ENCODE assay signal across 8 cellular contexts in genomic region chr6:96074006-96074405, GRCh38. TPM values are rescaled to one million over a fixed set of nuclear protein-coding genes. Genes with fewer than 3 reads are reported as not detected.
"Had no signal": no experiment of that assay in that cellular context is flagged by ENCODE, and none has a peak within 500 bp of the region (broad histone marks: within the 10 kb centered on the region; RNA-seq: fewer than 3 reads in every experiment).

No MANE protein-coding gene starts in this region.

- H3K9me3 Mint-ChIP-seq: IgD-negative memory B cell had no signal

- H3K4me1 Mint-ChIP-seq: IgD-negative memory B cell had no signal

- H3K27me3 Mint-ChIP-seq: IgD-negative memory B cell had no signal

- H3K4me3 Mint-ChIP-seq: HFFc6, IgD-negative memory B cell had no signal

- H3K27ac Mint-ChIP-seq: HFFc6, IgD-negative memory B cell had no signal

- DNase-seq: GM23248, GOT3, H7, HFFc6, KBM-7 had no signal

- H3K36me3 Mint-ChIP-seq: IgD-negative memory B cell had no signal

- ATAC-seq: HCT116, HepG2 had no signal

RNA-seq across cellular contexts. Expression of gene FUT9, which starts 58.2 kb away (rescaled TPM):
- polyA plus RNA-seq: GM23248, IgD-negative memory B cell had no signal
